Comparison of ENCODE assay signal across 14 cellular contexts in genomic region chr2:23492941-23493340, GRCh38.
A peak's percentile ranks its signal among the peaks of the same experiment; 100 is the strongest.
DNase-seq lines count a peak whose midpoint lies in the region; ATAC-seq, FAIRE-seq and TF ChIP-seq lines count a peak whose summit lies in the region.
"Had no signal": no experiment of that assay in that cellular context is flagged by ENCODE, and none has a peak within 500 bp of the region (broad histone marks: within the 10 kb centered on the region; RNA-seq: fewer than 3 reads in every experiment).

No MANE protein-coding gene starts in this region.

- TF ChIP-seq POLR2A in NB4 (IDR thresholded peaks at IDR 0.05; ENCODE audit: extremely low read depth, insufficient read length): no peak
- no peak for TF ChIP-seq POLR2A in vagina (IDR thresholded peaks at IDR 0.05)

- H4K20me1 ChIP-seq in keratinocyte (ENCODE audit: control insufficient read depth, extremely low read depth, insufficient read depth, low read length): no peaks in the 10 kb centered on the region

- H3K9ac ChIP-seq in keratinocyte (ENCODE audit: control insufficient read depth, extremely low read depth, insufficient read depth, low read length): peak overlapping the region; percentile 34

- CTCF ChIA-PET in RWPE1 (lab: Yijun Ruan, JAX): interaction anchor here (0.6 kb wide), 1 partner anchor 257 kb away, joined by 3 read pairs; no protein-coding TSS in a partner anchor

- POLR2A ChIA-PET in RWPE1 (lab: Yijun Ruan, JAX; ENCODE audit: low non-redundant PET): no interaction called here

- H3K27me3 ChIP-seq in keratinocyte (ENCODE audit: control insufficient read depth, extremely low read depth, insufficient read depth, low read length): no peaks in the 10 kb centered on the region
- H3K27me3 ChIP-seq in vagina: no peaks in the 10 kb centered on the region
- H3K27me3 ChIP-seq: breast epithelium, SJSA1 had no signal

- DNase-seq in DMS 273 treated with DMSO at 0.1 percent for 48 hours (lab: John Stamatoyannopoulos, UW) (peak; percentile 78), NB4 (ENCODE audit: low read depth) (peak; percentile 34), RWPE1 (ENCODE audit: low spot score) (peak; percentile 55), keratinocyte (ENCODE audit: low read depth, low spot score) (peak; percentile 70), vagina (ENCODE audit: extremely low spot score in 2 of 2) (no peak), ecto neural progenitor cell (ENCODE audit: low spot score) (no peak)
- DNase-seq: activated naive CD4-positive, alpha-beta T cell treated with Interleukin-2 at 50 U/mL for 16 hours; naive B cell had no signal

- TF ChIP-seq CTCF in NB4 (IDR thresholded peaks at IDR 0.05; ENCODE audit: low read depth, low read length) (no peak), RWPE1 (conservative IDR thresholded peaks at IDR 0.05; ENCODE audit: low read depth) (no peak), keratinocyte (optimal IDR thresholded peaks at IDR 0.05 in 1 of 3, IDR thresholded peaks at IDR 0.05 in 1 of 3, conservative IDR thresholded peaks at IDR 0.05 in 1 of 3; ENCODE audit: extremely low read depth in 1 of 3, insufficient read depth in 2 of 3, low read length in 3 of 3) (no peak), vagina (IDR thresholded peaks at IDR 0.05) (no peak)

- no peaks in the 10 kb centered on the region for H3K9me3 ChIP-seq in keratinocyte (ENCODE audit: control insufficient read depth, low read depth, low read length)
- H3K9me3 ChIP-seq in vagina: no peaks in the 10 kb centered on the region
- H3K9me3 ChIP-seq: breast epithelium, SJSA1 had no signal

- peak overlapping the region; percentile 82 for H2AFZ ChIP-seq in keratinocyte (ENCODE audit: control insufficient read depth, low read length)

- H3K9me1 ChIP-seq in keratinocyte (ENCODE audit: control insufficient read depth, extremely low read depth, insufficient read depth, low read length): peaks cover 7% of the 10 kb centered on the region

- intact Hi-C loops in vagina (cut with DNase I): no loop called here

- H3K4me3 ChIP-seq in NB4 (ENCODE audit: low read depth, low read length) (no peak overlapping the region), keratinocyte (ENCODE audit: control insufficient read depth in 2 of 3, extremely low read depth in 1 of 3, insufficient read depth in 2 of 3, low read depth in 1 of 3, low read length in 3 of 3) (peak overlapping the region in 2 of 3 experiments; percentile 36 to 49), vagina (no peak overlapping the region)
- H3K4me3 ChIP-seq: breast epithelium, SJSA1 had no signal

- H3K4me2 ChIP-seq in keratinocyte (ENCODE audit: control insufficient read depth, extremely low read depth, insufficient read depth, low read depth, low read length): peak overlapping the region; percentile 76

- H3K36me3 ChIP-seq in keratinocyte (ENCODE audit: control insufficient read depth in 2 of 2, extremely low read depth in 1 of 2, insufficient read depth in 2 of 2, low read length in 2 of 2): no peaks in the 10 kb centered on the region
- H3K36me3 ChIP-seq in vagina: no peaks in the 10 kb centered on the region
- H3K36me3 ChIP-seq: breast epithelium, SJSA1 had no signal

- H3K79me2 ChIP-seq in keratinocyte (ENCODE audit: control insufficient read depth, insufficient read depth, low read length): no peaks in the 10 kb centered on the region

- ATAC-seq in HG02759 (IDR thresholded peaks at IDR 0.05; ENCODE audit: unreplicated experiment) (no peak), GM21825 (IDR thresholded peaks at IDR 0.05; ENCODE audit: unreplicated experiment) (no peak)
- ATAC-seq: right cardiac atrium had no signal

- FAIRE-seq in keratinocyte (lab: Jason Lieb, UNC): peak; percentile 99
- FAIRE-seq: GM19239 had no signal

- H3K27ac ChIP-seq in RWPE1: peak overlapping the region; percentile 78
- peak overlapping the region; percentile 6 for H3K27ac ChIP-seq in keratinocyte (ENCODE audit: control insufficient read depth, insufficient read depth, low read length)
- no peak overlapping the region for H3K27ac ChIP-seq in vagina
- H3K27ac ChIP-seq: SJSA1 had no signal

- H3K4me1 ChIP-seq in keratinocyte (ENCODE audit: control insufficient read depth, extremely low read depth, insufficient read depth, low read length) (peaks cover 32% of the 10 kb centered on the region), vagina (peaks cover under 1% of the 10 kb centered on the region)

- dilution Hi-C loops in keratinocyte (cut with MboI; ENCODE audit: extremely low pct_ligation_motif_present, low sequenced_read_pairs): no loop called here

Comparison
In these comparisons a context has a peak if more than half of its experiments do, and no peak if none do; other contexts are left out.
1. DNase-seq: peak in DMS 273 treated with DMSO at 0.1 percent for 48 hours (single experiment), NB4 (single experiment), RWPE1 (single experiment) and keratinocyte (single experiment); none in vagina (0 of 2) and ecto neural progenitor cell (single experiment).
2. H3K4me3 ChIP-seq: peak in keratinocyte (2 of 3); none in NB4 (single experiment) and vagina (0 of 2).